Comparison of ENCODE assay signal across 22 cellular contexts in genomic region chr16:16149710-16150116, GRCh38.
DNase-seq lines count a peak whose midpoint lies in the region; ATAC-seq, FAIRE-seq and TF ChIP-seq lines count a peak whose summit lies in the region.
"Had no signal": no experiment of that assay in that cellular context is flagged by ENCODE, and none has a peak within 500 bp of the region (broad histone marks: within the 10 kb centered on the region; RNA-seq: fewer than 3 reads in every experiment).

No MANE protein-coding gene starts in this region.

- no peaks in the 10 kb centered on the region for H3K9me3 Mint-ChIP-seq in WTC11
- no peaks in the 10 kb centered on the region for H3K9me3 Mint-ChIP-seq in activated CD4-positive, alpha-beta memory T cell treated with anti-CD3 and anti-CD28 coated beads, Interleukin-2, amount 10 ng/mL, durations not matched to agents 7 days and 5 days
- H3K9me3 Mint-ChIP-seq: activated B cell treated with CpG ODN at 0.5 μM for 24 hours; activated naive CD8-positive, alpha-beta T cell treated with anti-CD3 and anti-CD28 coated beads for 36 hours; CD4-positive, CD25-positive, alpha-beta regulatory T cell; neural crest cell had no signal

- H3K4me2 ChIP-seq in BLaER1 (peak overlapping the region; percentile 12; the same call in 1 of the 2 replicates), HepG2 (ENCODE audit: low read depth, low read length) (peak overlapping the region; percentile 26)

- peaks cover 23% of the 10 kb centered on the region for H3K36me3 ChIP-seq in BLaER1
- H3K36me3 ChIP-seq in HepG2 (replicated peaks in 1 of 2; ENCODE audit: control insufficient read depth in 1 of 2, insufficient read depth in 2 of 2, low read length in 2 of 2): peaks cover 19 to 33% of the 10 kb centered on the region in 2 experiments
- peaks cover 0 to 4% (median 2%) of the 10 kb centered on the region in 3 donors for H3K36me3 ChIP-seq in skeletal muscle tissue (ENCODE audit: control insufficient read depth in 3 of 3, insufficient read depth in 3 of 3, low read length in 3 of 3)

- peak; percentile 88 for FAIRE-seq in HepG2 (lab: Jason Lieb, UNC)
- FAIRE-seq: colon had no signal

- H3K79me2 ChIP-seq in HepG2 (ENCODE audit: insufficient read depth, low read length): no peaks in the 10 kb centered on the region

- TF ChIP-seq CTCF in WTC11 (IDR thresholded peaks at IDR 0.05) (no peak), HepG2 (CRISPR knock-in tag; IDR thresholded peaks at IDR 0.05) (no peak)

- H3K9me3 ChIP-seq in BLaER1: no peaks in the 10 kb centered on the region
- no peaks in the 10 kb centered on the region for H3K9me3 ChIP-seq in HepG2 (ENCODE audit: low read length)
- H3K9me3 ChIP-seq in skeletal muscle tissue (ENCODE audit: control insufficient read depth in 3 of 3, low read length in 3 of 3): no peaks in the 10 kb centered on the region
- H3K9me3 ChIP-seq: upper lobe of left lung had no signal

- peaks cover 26% of the 10 kb centered on the region for H4K20me1 ChIP-seq in BLaER1
- H4K20me1 ChIP-seq in HepG2 (ENCODE audit: insufficient read depth, low read length): no peaks in the 10 kb centered on the region

- no TSS peak for BruUV-seq in HepG2 (replicated peaks; lab: Mats Ljungman, UMichigan)

- in situ Hi-C loops in HepG2 (cut with HindIII; ENCODE audit: extremely low pct_ligation_motif_present, low pct_unique_long_range_greater_than_20kb): no loop called here

- intact Hi-C loops in HepG2 (cut with micrococcal nuclease; ENCODE audit: unreplicated experiment): no loop called here
- intact Hi-C loops in sciatic nerve (cut with DNase I): no loop called here

- POLR2A ChIA-PET in WTC11 (lab: Charles Lee) (no interaction called here), HepG2 (lab: Yijun Ruan, JAX) (interaction anchor here (0.5 to 1.5 kb wide), 3 partner anchors 10 to 18 kb away, joined by 4 to 6 read pairs (median 4); no protein-coding TSS in a partner anchor)
- POLR2A ChIA-PET in activated CD4-positive, alpha-beta memory T cell treated with anti-CD3 and anti-CD28 coated beads, Interleukin-2, amount 10 ng/mL, durations not matched to agents 7 days and 5 days (lab: Charles Lee): no interaction called here

- H3K27me3 ChIP-seq in BLaER1 (no peaks in the 10 kb centered on the region), HepG2 (ENCODE audit: control insufficient read depth in 1 of 2, insufficient read depth in 2 of 2, low read length in 2 of 2) (no peaks in the 10 kb centered on the region), skeletal muscle tissue (ENCODE audit: control insufficient read depth in 3 of 3, insufficient read depth in 3 of 3, low read length in 3 of 3) (no peaks in the 10 kb centered on the region)
- H3K27me3 ChIP-seq: upper lobe of left lung had no signal

- H3K9ac ChIP-seq in BLaER1 (0 out of 2 replicates have a peak overlapping the region, but pooled peaks have one; percentile 15), HepG2 (ENCODE audit: insufficient read depth, low read depth, low read length) (no peak overlapping the region), skeletal muscle tissue (ENCODE audit: low read depth in 1 of 3, low read length in 3 of 3) (peak overlapping the region in 2 of 3 donors; percentile 51 to 74)

- no peak overlapping the region for H2AFZ ChIP-seq in HepG2 (ENCODE audit: low read length)

- CTCF ChIA-PET in WTC11 (lab: Charles Lee): no interaction called here
- CTCF ChIA-PET in HepG2 (lab: Yijun Ruan, JAX; ENCODE audit: low intra/inter-chr PET ratio, low total read pairs): no interaction called here
- CTCF ChIA-PET in activated CD4-positive, alpha-beta memory T cell treated with anti-CD3 and anti-CD28 coated beads, Interleukin-2, amount 10 ng/mL, durations not matched to agents 7 days and 5 days (lab: Charles Lee): no interaction called here

- DNase-seq in WTC11 (ENCODE audit: low spot score) (no peak), HepG2 (ENCODE audit: low spot score) (peak; percentile 76), sciatic nerve (ENCODE audit: low spot score) (no peak)
- no peak for DNase-seq in activated CD4-positive, alpha-beta memory T cell treated with anti-CD3 and anti-CD28 coated beads, Interleukin-2, amount 10 ng/mL, durations not matched to agents 7 days and 5 days
- DNase-seq: activated B cell treated with CpG ODN at 0.5 μM for 24 hours; activated CD4-positive, alpha-beta T cell treated with anti-CD3 and anti-CD28 coated beads, Interleukin-2, amount 50 U/mL, for 4 hours; activated CD8-positive, alpha-beta memory T cell treated with anti-CD3 and anti-CD28 coated beads, Interleukin-2, amount 50 U/mL, for 48 hours; activated naive CD8-positive, alpha-beta T cell treated with anti-CD3 and anti-CD28 coated beads for 36 hours; CD4-positive, CD25-positive, alpha-beta regulatory T cell; NCI-H1436 treated with DMSO at 0.1 percent for 48 hours; NCI-H524 treated with DMSO at 0.1 percent for 48 hours; stimulated activated CD4-positive, alpha-beta T cell treated with anti-CD3 and anti-CD28 coated beads, Interleukin-12 subunit alpha, Interleukin-12 subunit beta, amount 100 ng/mL, for 4 hours; stimulated activated CD4-positive, alpha-beta T cell treated with anti-CD3 and anti-CD28 coated beads, Interleukin-4, amount 100 ng/mL, for 4 hours; stimulated activated naive CD8-positive, alpha-beta T cell treated with anti-CD3 and anti-CD28 coated beads, Interleukin-15, Interleukin-2, amounts not matched to agents 100 U/mL and 50 U/mL, for 24 hours; T1000 had no signal

- H3K27ac ChIP-seq in BLaER1: peak overlapping the region; percentile 58
- H3K27ac ChIP-seq in HepG2 (ENCODE audit: extremely low read length, insufficient read depth, low read length): peak overlapping the region; percentile 60
- H3K27ac ChIP-seq in skeletal muscle tissue (ENCODE audit: low read depth, low read length): peak overlapping the region; percentile 19
- H3K27ac ChIP-seq: HL-60 had no signal

- no peak overlapping the region for H3K4me3 Mint-ChIP-seq in WTC11
- no peak overlapping the region for H3K4me3 Mint-ChIP-seq in activated CD4-positive, alpha-beta memory T cell treated with anti-CD3 and anti-CD28 coated beads, Interleukin-2, amount 10 ng/mL, durations not matched to agents 7 days and 5 days
- H3K4me3 Mint-ChIP-seq: activated B cell treated with CpG ODN at 0.5 μM for 24 hours; activated naive CD8-positive, alpha-beta T cell treated with anti-CD3 and anti-CD28 coated beads for 36 hours; CD4-positive, CD25-positive, alpha-beta regulatory T cell; neural crest cell had no signal

- H3K4me3 ChIP-seq in BLaER1: no peak overlapping the region
- peak overlapping the region in 1 of 3 experiments; percentile 1; a peak in 1 of 6 replicates for H3K4me3 ChIP-seq in HepG2 (replicated peaks in 1 of 3; ENCODE audit: insufficient read depth in 1 of 3, low read depth in 2 of 3, low read length in 3 of 3)
- no peak overlapping the region for H3K4me3 ChIP-seq in skeletal muscle tissue (ENCODE audit: low read length in 3 of 3)
- H3K4me3 ChIP-seq: upper lobe of left lung had no signal

- TF ChIP-seq EP300 in HepG2 (IDR thresholded peaks at IDR 0.05; ENCODE audit: low read depth in 2 of 2, low read length in 2 of 2) (peak in 1 of 2 experiments; percentile 39; a peak in 1 of 4 replicates), HepG2 (CRISPR knock-in tag; IDR thresholded peaks at IDR 0.05; ENCODE audit: borderline replicate concordance) (no peak; the same call in 1 of the 2 replicates)

- WGBS in HepG2 (ENCODE audit: low lambda C conversion rate): 22% methylated on average over 9 of the region's 10 CpGs

- ATAC-seq in WTC11 (no peak), HepG2 (peak; percentile 77), sciatic nerve (no peak), GM21367 (IDR thresholded peaks at IDR 0.05; ENCODE audit: unreplicated experiment) (no peak)
- ATAC-seq: stimulated activated naive CD8-positive, alpha-beta T cell treated with anti-CD3 and anti-CD28 coated beads, Interleukin-15, Interleukin-2, amounts not matched to agents 100 U/mL and 50 U/mL, for 24 hours had no signal

- H3K36me3 Mint-ChIP-seq in WTC11: no peaks in the 10 kb centered on the region
- H3K36me3 Mint-ChIP-seq in activated CD4-positive, alpha-beta memory T cell treated with anti-CD3 and anti-CD28 coated beads, Interleukin-2, amount 10 ng/mL, durations not matched to agents 7 days and 5 days (ENCODE audit: low read depth): peaks cover 4% of the 10 kb centered on the region
- H3K36me3 Mint-ChIP-seq: activated naive CD8-positive, alpha-beta T cell treated with anti-CD3 and anti-CD28 coated beads for 36 hours had no signal

- H3K4me1 Mint-ChIP-seq in WTC11: peaks cover 3% of the 10 kb centered on the region; the same call in 1 of the 2 replicates
- H3K4me1 Mint-ChIP-seq in activated CD4-positive, alpha-beta memory T cell treated with anti-CD3 and anti-CD28 coated beads, Interleukin-2, amount 10 ng/mL, durations not matched to agents 7 days and 5 days: no peaks in the 10 kb centered on the region
- H3K4me1 Mint-ChIP-seq: activated B cell treated with CpG ODN at 0.5 μM for 24 hours; activated naive CD8-positive, alpha-beta T cell treated with anti-CD3 and anti-CD28 coated beads for 36 hours; CD4-positive, CD25-positive, alpha-beta regulatory T cell; neural crest cell had no signal

- H3K4me1 ChIP-seq in BLaER1 (peaks cover 59% of the 10 kb centered on the region), HepG2 (ENCODE audit: insufficient read depth, low read length) (peaks cover 49% of the 10 kb centered on the region), skeletal muscle tissue (ENCODE audit: control insufficient read depth in 3 of 3, insufficient read depth in 3 of 3, low read length in 3 of 3) (peaks cover 11 to 14% (median 12%) of the 10 kb centered on the region in 3 donors)

- TF ChIP-seq POLR2A in HepG2 (IDR thresholded peaks at IDR 0.05; ENCODE audit: insufficient read depth in 1 of 2, low read depth in 2 of 2, low read length in 2 of 2): no peak; a peak in 1 of 4 replicates

- H3K27me3 Mint-ChIP-seq in WTC11 (ENCODE audit: low read depth): no peaks in the 10 kb centered on the region; the same call in 1 of the 2 replicates
- H3K27me3 Mint-ChIP-seq in activated CD4-positive, alpha-beta memory T cell treated with anti-CD3 and anti-CD28 coated beads, Interleukin-2, amount 10 ng/mL, durations not matched to agents 7 days and 5 days: peaks cover 2% of the 10 kb centered on the region
- H3K27me3 Mint-ChIP-seq: activated B cell treated with CpG ODN at 0.5 μM for 24 hours; activated naive CD8-positive, alpha-beta T cell treated with anti-CD3 and anti-CD28 coated beads for 36 hours; CD4-positive, CD25-positive, alpha-beta regulatory T cell had no signal

- TF ChIP-seq RAD21 in HepG2 (CRISPR knock-in tag; IDR thresholded peaks at IDR 0.05): no peak

- peak overlapping the region; percentile 23; the same call in 1 of the 2 replicates for H3K27ac Mint-ChIP-seq in WTC11
- H3K27ac Mint-ChIP-seq in activated CD4-positive, alpha-beta memory T cell treated with anti-CD3 and anti-CD28 coated beads, Interleukin-2, amount 10 ng/mL, durations not matched to agents 7 days and 5 days: no peak overlapping the region
- H3K27ac Mint-ChIP-seq: activated B cell treated with CpG ODN at 0.5 μM for 24 hours; activated naive CD8-positive, alpha-beta T cell treated with anti-CD3 and anti-CD28 coated beads for 36 hours; CD4-positive, CD25-positive, alpha-beta regulatory T cell had no signal

TF ChIP-seq in WTC11, 78 proteins besides CTCF, POLR2A, EP300 and RAD21 (continues in another document):
- no peak for TF ChIP-seq JUN (CRISPR knock-in tag; IDR thresholded peaks at IDR 0.05)
- no peak for TF ChIP-seq RORB (CRISPR knock-in tag; IDR thresholded peaks at IDR 0.05)

TF ChIP-seq in HepG2, 621 proteins besides CTCF, POLR2A, EP300 and RAD21 (continues in another document):
- peak; percentile 87 for TF ChIP-seq MEIS2 (CRISPR knock-in tag; IDR thresholded peaks at IDR 0.05)
